1 cellular context compared by ENCODE assay signal in the genomic region with DNA sequence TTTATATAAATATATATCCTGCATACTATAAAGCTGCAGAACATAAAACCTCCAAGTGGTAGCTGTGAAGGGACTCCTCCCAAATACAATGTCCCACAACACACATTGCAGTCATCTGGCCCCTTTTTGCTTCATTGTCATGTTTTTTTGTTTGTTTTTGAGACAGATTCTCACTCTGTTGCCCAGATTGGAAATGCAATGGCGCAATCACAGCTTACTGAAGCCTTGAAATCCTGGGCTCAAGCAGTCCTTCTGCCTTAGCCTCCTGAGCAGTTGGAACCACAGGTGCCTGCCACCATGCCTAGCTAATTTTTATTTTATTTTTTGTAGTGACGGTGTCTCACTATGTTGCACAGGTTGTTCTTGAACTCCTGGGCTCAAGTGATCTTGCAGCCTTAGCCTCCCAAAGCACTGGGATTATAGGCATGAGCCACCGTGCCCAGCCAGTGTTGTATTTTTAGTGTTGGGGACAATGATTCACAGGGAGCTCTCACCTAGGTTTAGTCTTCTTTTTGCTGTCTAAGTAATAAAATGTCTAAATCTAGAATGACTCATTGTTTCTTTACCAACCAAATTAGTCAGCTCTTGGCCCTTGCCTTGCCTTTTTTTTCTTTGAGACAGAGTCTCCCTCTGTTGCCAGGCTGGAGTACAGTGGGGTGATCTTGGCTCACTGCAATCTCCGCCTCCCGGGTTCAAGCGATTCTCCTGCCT.
A peak's percentile ranks its signal among the peaks of the same experiment; 100 is the strongest.
TF ChIP-seq lines count a peak whose summit lies in the region.

No MANE protein-coding gene starts in this region.

TF ChIP-seq in SK-N-SH, 30 proteins besides CTCF, POLR2A, EP300 and RAD21 (continued from another document):
- TF ChIP-seq, protein P1, sequence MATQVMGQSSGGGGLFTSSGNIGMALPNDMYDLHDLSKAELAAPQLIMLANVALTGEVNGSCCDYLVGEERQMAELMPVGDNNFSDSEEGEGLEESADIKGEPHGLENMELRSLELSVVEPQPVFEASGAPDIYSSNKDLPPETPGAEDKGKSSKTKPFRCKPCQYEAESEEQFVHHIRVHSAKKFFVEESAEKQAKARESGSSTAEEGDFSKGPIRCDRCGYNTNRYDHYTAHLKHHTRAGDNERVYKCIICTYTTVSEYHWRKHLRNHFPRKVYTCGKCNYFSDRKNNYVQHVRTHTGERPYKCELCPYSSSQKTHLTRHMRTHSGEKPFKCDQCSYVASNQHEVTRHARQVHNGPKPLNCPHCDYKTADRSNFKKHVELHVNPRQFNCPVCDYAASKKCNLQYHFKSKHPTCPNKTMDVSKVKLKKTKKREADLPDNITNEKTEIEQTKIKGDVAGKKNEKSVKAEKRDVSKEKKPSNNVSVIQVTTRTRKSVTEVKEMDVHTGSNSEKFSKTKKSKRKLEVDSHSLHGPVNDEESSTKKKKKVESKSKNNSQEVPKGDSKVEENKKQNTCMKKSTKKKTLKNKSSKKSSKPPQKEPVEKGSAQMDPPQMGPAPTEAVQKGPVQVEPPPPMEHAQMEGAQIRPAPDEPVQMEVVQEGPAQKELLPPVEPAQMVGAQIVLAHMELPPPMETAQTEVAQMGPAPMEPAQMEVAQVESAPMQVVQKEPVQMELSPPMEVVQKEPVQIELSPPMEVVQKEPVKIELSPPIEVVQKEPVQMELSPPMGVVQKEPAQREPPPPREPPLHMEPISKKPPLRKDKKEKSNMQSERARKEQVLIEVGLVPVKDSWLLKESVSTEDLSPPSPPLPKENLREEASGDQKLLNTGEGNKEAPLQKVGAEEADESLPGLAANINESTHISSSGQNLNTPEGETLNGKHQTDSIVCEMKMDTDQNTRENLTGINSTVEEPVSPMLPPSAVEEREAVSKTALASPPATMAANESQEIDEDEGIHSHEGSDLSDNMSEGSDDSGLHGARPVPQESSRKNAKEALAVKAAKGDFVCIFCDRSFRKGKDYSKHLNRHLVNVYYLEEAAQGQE (IDR thresholded peaks at IDR 0.05; ENCODE audit: low read depth, low read length): no peak
- TF ChIP-seq SIN3A (IDR thresholded peaks at IDR 0.05; ENCODE audit: borderline replicate concordance, low read depth, low read length): no peak
- TF ChIP-seq ELF1 (IDR thresholded peaks at IDR 0.05): no peak
- peak; percentile 59; the same call in 1 of the 2 replicates for TF ChIP-seq NFIC (IDR thresholded peaks at IDR 0.05; ENCODE audit: borderline replicate concordance)
- no peak for TF ChIP-seq MEF2A (IDR thresholded peaks at IDR 0.05; ENCODE audit: borderline replicate concordance, low read depth)
- peak; percentile 50 for TF ChIP-seq JUND (IDR thresholded peaks at IDR 0.05)
- no peak for TF ChIP-seq RCOR1 (IDR thresholded peaks at IDR 0.05; ENCODE audit: low read length)
- TF ChIP-seq FOSL2 (IDR thresholded peaks at IDR 0.05; ENCODE audit: borderline replicate concordance, low read depth): peak; percentile 64
